Comparison of ENCODE assay signal across 8 cellular contexts in genomic region chr17:7351665-7352558, GRCh38. TPM values are rescaled to one million over a fixed set of nuclear protein-coding genes. Genes with fewer than 3 reads are reported as not detected.
A peak's percentile ranks its signal among the peaks of the same experiment; 100 is the strongest.
DNase-seq lines count a peak whose midpoint lies in the region; ATAC-seq and TF ChIP-seq lines count a peak whose summit lies in the region.

Gene KCTD11, plus strand, starts transcription at chr17:7352162.

- peak; percentile 78 for TF ChIP-seq POLR2A in transverse colon (IDR thresholded peaks at IDR 0.05)

- peak within 1 kb of the TSS; percentile 79 for H3K27ac Mint-ChIP-seq in activated naive CD8-positive, alpha-beta T cell
- H3K27ac Mint-ChIP-seq in osteocyte (ENCODE audit: unreplicated experiment): peak within 1 kb of the TSS; percentile 96

- DNase-seq in SK-MEL-5 (ENCODE audit: low read depth, low spot score) (peak; percentile 63), head of caudate nucleus (peak; percentile 75 to 95 (median 87)), osteocyte (ENCODE audit: extremely low spot score, unreplicated experiment) (peak; percentile 95), transverse colon (peak; percentile 95)

- peak; percentile 34; the same call in 1 of the 2 replicates for TF ChIP-seq CTCF in C4-2B (conservative IDR thresholded peaks at IDR 0.05)
- TF ChIP-seq CTCF in osteocyte (IDR thresholded peaks at IDR 0.05): peak; percentile 67
- peak; percentile 44 to 78 (median 62) for TF ChIP-seq CTCF in transverse colon (IDR thresholded peaks at IDR 0.05)

- H3K9me3 ChIP-seq in transverse colon: no peaks in the 10 kb centered on the region

- H3K27me3 Mint-ChIP-seq in activated naive CD8-positive, alpha-beta T cell: no peaks in the 10 kb centered on the region
- H3K27me3 Mint-ChIP-seq in osteocyte (ENCODE audit: unreplicated experiment): no peaks in the 10 kb centered on the region

- H3K36me3 ChIP-seq in transverse colon: no peaks in the 10 kb centered on the region

- WGBS in transverse colon (ENCODE audit: low coverage in 1 of 2), 2 donors: 8% methylated on average over 28 of the region's 93 CpGs; no CpG with 5 or more reads in 1 of the 2 donors

- peak within 1 kb of the TSS; percentile 68 to 88 (median 74) for H3K4me3 ChIP-seq in transverse colon

- H3K9me3 Mint-ChIP-seq in activated naive CD8-positive, alpha-beta T cell (ENCODE audit: low read depth): no peaks in the 10 kb centered on the region
- H3K9me3 Mint-ChIP-seq in osteocyte (ENCODE audit: unreplicated experiment): no peaks in the 10 kb centered on the region

- peak within 1 kb of the TSS; percentile 87 for H3K27ac ChIP-seq in C4-2B
- peak within 1 kb of the TSS; percentile 92 to 98 (median 98) for H3K27ac ChIP-seq in transverse colon

- in situ Hi-C loops in SK-MEL-5 (cut with HindIII; ENCODE audit: low pct_unique_long_range_greater_than_20kb, low sequenced_read_pairs): no loop called here
- in situ Hi-C loops in transverse colon (cut with MboI; ENCODE audit: low pct_ligation_motif_present in 1 of 4, low pct_unique_long_range_greater_than_20kb in 1 of 4, low sequenced_read_pairs in 3 of 4): loop anchor here in 1 of 4 donors (10.0 kb wide), 1 partner anchor 83 kb away; the partner anchor contains the start of genes FGF11 and TMEM102

- H3K4me3 Mint-ChIP-seq in activated naive CD8-positive, alpha-beta T cell: peak within 1 kb of the TSS; percentile 86
- peak within 1 kb of the TSS; percentile 92 for H3K4me3 Mint-ChIP-seq in osteocyte (ENCODE audit: unreplicated experiment)

- peaks cover 24% of the 10 kb centered on the region for H3K4me1 Mint-ChIP-seq in activated naive CD8-positive, alpha-beta T cell (ENCODE audit: low read depth)
- H3K4me1 Mint-ChIP-seq in osteocyte (ENCODE audit: unreplicated experiment): peaks cover 51% of the 10 kb centered on the region

- no peaks in the 10 kb centered on the region for H3K27me3 ChIP-seq in transverse colon

- peaks cover 7 to 58% (median 42%) of the 10 kb centered on the region in 4 donors for H3K4me1 ChIP-seq in transverse colon

- no peak for TF ChIP-seq EP300 in transverse colon (IDR thresholded peaks at IDR 0.05; ENCODE audit: low read depth)

- intact Hi-C loops in head of caudate nucleus (cut with DNase I): loop anchor here (5.0 to 10.0 kb wide), 4 partner anchors 40 to 223 kb away; partner anchors contain the start of genes CD68, FGF11, PLSCR3 and TMEM102
- intact Hi-C loops in transverse colon (cut with DNase I; ENCODE audit: low total_unique reads): loop anchor here (10.0 kb wide), 1 partner anchor 203 kb away; the partner anchor contains the start of gene TNFSF13

- peak; percentile 66 for ATAC-seq in GM19395 (IDR thresholded peaks at IDR 0.05; ENCODE audit: unreplicated experiment)
- ATAC-seq in HG03558 (IDR thresholded peaks at IDR 0.05; ENCODE audit: extremely low read depth, unreplicated experiment): peak; percentile 39

- H3K36me3 Mint-ChIP-seq in activated naive CD8-positive, alpha-beta T cell: no peaks in the 10 kb centered on the region
- no peaks in the 10 kb centered on the region for H3K36me3 Mint-ChIP-seq in osteocyte (ENCODE audit: unreplicated experiment)

RNA-seq across cellular contexts. Expression of gene KCTD11, which starts in this region (rescaled TPM):
- total RNA-seq in SK-MEL-5 (2014; rRNA removed; shearing (Covaris generic)): 2.0 and 2.5 TPM in 2 replicates
- 6.0 and 8.1 TPM in 2 replicates for polyA plus RNA-seq in SK-MEL-5 (2015; cell fraction: cytosol; rRNA removed)
- 6.7 and 7.5 TPM in 2 replicates for polyA plus RNA-seq in SK-MEL-5 (2015; cell fraction: nucleus; rRNA removed)
- total RNA-seq in osteocyte: 12.7 and 13.3 TPM in 2 replicates
- 10 to 100 TPM in 1 of 4 donors, 1 to 10 TPM in 3; 1.2 to 10.8 (median 7.8) TPM for total RNA-seq in transverse colon

Comparison
In these comparisons a context has a peak if more than half of its experiments do, and no peak if none do; other contexts are left out.
1. Peak in every context shown above with its lines: DNase-seq, ATAC-seq, H3K4me3 ChIP-seq and H3K27ac ChIP-seq.